In genomic region chr6:133890941-133891813, GRCh38 we compare ENCODE assay signal across 9 cellular contexts. TPM values are rescaled to one million over a fixed set of nuclear protein-coding genes. Genes with fewer than 3 reads are reported as not detected.
DNase-seq lines count a peak whose midpoint lies in the region; TF ChIP-seq lines count a peak whose summit lies in the region.
"Had no signal": no experiment of that assay in that cellular context is flagged by ENCODE, and none has a peak within 500 bp of the region (broad histone marks: within the 10 kb centered on the region; RNA-seq: fewer than 3 reads in every experiment).

No MANE protein-coding gene starts in this region.

- DNase-seq in NCI-H1417 (lab: John Stamatoyannopoulos, UW): peak; percentile 54 to 82 (median 75)
- no peak for DNase-seq in NCI-H1417 treated with DMSO at 0.1 percent for 48 hours (lab: John Stamatoyannopoulos, UW)
- peak; percentile 56 to 63 for DNase-seq in SJSA1 (ENCODE audit: low read depth in 1 of 2, low spot score in 2 of 2)
- no peak for DNase-seq in dorsolateral prefrontal cortex
- DNase-seq in mesendoderm: peak; percentile 65
- peak; percentile 66 for DNase-seq in ureter (ENCODE audit: low spot score)
- DNase-seq in AML-193 (lab: John Stamatoyannopoulos, UW): no peak
- DNase-seq in activated CD4-positive, CD25-positive, alpha-beta regulatory T cell (lab: John Stamatoyannopoulos, UW): no peak

- no peaks in the 10 kb centered on the region for H3K79me1 ChIP-seq in mesendoderm (ENCODE audit: low read length)

- H2BK15ac ChIP-seq in mesendoderm (replicated peaks; ENCODE audit: low read depth): no peak overlapping the region

- H4K5ac ChIP-seq in mesendoderm (ENCODE audit: low read length): no peak overlapping the region

- H3K9ac ChIP-seq in mesendoderm (ENCODE audit: low read length): no peak overlapping the region

- H2AK5ac ChIP-seq in mesendoderm (ENCODE audit: low read length): no peak overlapping the region

- H2BK5ac ChIP-seq in mesendoderm (ENCODE audit: low read length): no peak overlapping the region

- no peak for TF ChIP-seq CTCF in dorsolateral prefrontal cortex (IDR thresholded peaks at IDR 0.05 in 54 of 56, conservative IDR thresholded peaks at IDR 0.05 in 2 of 56; ENCODE audit: low read depth in 1 of 56, partially characterized antibody in 56 of 56)

- peaks cover 15% of the 10 kb centered on the region for H3K4me1 ChIP-seq in SJSA1 (replicated peaks)
- no peaks in the 10 kb centered on the region for H3K4me1 ChIP-seq in mesendoderm (ENCODE audit: control insufficient read depth, low read depth, low read length)

- no peaks in the 10 kb centered on the region for H3K36me3 ChIP-seq in SJSA1
- no peaks in the 10 kb centered on the region for H3K36me3 ChIP-seq in mesendoderm (ENCODE audit: control insufficient read depth, insufficient read depth, low read length)

- H3K18ac ChIP-seq in mesendoderm (ENCODE audit: low read length): no peak overlapping the region

- no peaks in the 10 kb centered on the region for H3K9me3 ChIP-seq in SJSA1 (replicated peaks)

- H3K27me3 ChIP-seq in SJSA1 (replicated peaks) (no peaks in the 10 kb centered on the region), dorsolateral prefrontal cortex (peaks cover 33 to 100% (median 95%) of the 10 kb centered on the region in 45 donors), mesendoderm (ENCODE audit: insufficient read depth, low read length, poor library complexity) (peaks cover 42% of the 10 kb centered on the region)

- H3K4ac ChIP-seq in mesendoderm (ENCODE audit: low read depth, low read length): no peak overlapping the region

- H3K56ac ChIP-seq in mesendoderm (ENCODE audit: low read length): peak overlapping the region; percentile 82

- H2BK120ac ChIP-seq in mesendoderm (ENCODE audit: low read depth, low read length): no peak overlapping the region

- no CpG with 5 or more reads among the region's 40 CpGs for WGBS in mesendoderm (ENCODE audit: extremely low coverage, insufficient coverage, low lambda C conversion rate)

- intact Hi-C loops in dorsolateral prefrontal cortex (cut with DNase I): no loop called here

- peak overlapping the region; percentile 15 for H3K23ac ChIP-seq in mesendoderm (ENCODE audit: low read length)

- no peak overlapping the region for H4K8ac ChIP-seq in mesendoderm (ENCODE audit: low read depth, low read length)

- H3K27ac ChIP-seq in SJSA1: peak overlapping the region; percentile 38
- no peak overlapping the region for H3K27ac ChIP-seq in dorsolateral prefrontal cortex
- H3K27ac ChIP-seq in mesendoderm (ENCODE audit: low read depth, low read length): no peak overlapping the region

- H3K4me3 ChIP-seq in SJSA1 (peak overlapping the region; percentile 53), dorsolateral prefrontal cortex (peak overlapping the region in 49 of 59 donors; percentile 4 to 65 (median 34)), mesendoderm (ENCODE audit: low read length) (no peak overlapping the region)

- H3K4me2 ChIP-seq in mesendoderm (ENCODE audit: low read length): peak overlapping the region; percentile 57

- no peaks in the 10 kb centered on the region for H3K79me2 ChIP-seq in mesendoderm (ENCODE audit: control insufficient read depth, insufficient read depth, low read length)

RNA-seq across cellular contexts. Expression of gene TCF21, which starts 2.3 kb away (rescaled TPM):
- 0.08 TPM in 1 of 2 replicates, not detected in the other for total RNA-seq in SJSA1 (2014; rRNA removed; shearing (Covaris generic))
- total RNA-seq in dorsolateral prefrontal cortex (under 1 TPM in 1 of 120 experiments, not detected in 119; 0.10 TPM), ureter (8.2 TPM)
- polyA plus RNA-seq in mesendoderm (2013, experiment 1 of 2): 0.06 TPM
- 0.07 TPM for polyA plus RNA-seq in mesendoderm (2013, experiment 2 of 2)
- total RNA-seq: T-helper 1 cell treated with Interleukin-12 subunit alpha and Interleukin-12 subunit beta and Interleukin-4 antibody, amounts not matched to agents 30 ng/mL and 1 ng/mL, for 36 hours had no signal

Comparison
In these comparisons a context has a peak if more than half of its experiments do, and no peak if none do; other contexts are left out.
1. DNase-seq: peak in NCI-H1417 (3 of 3), SJSA1 (2 of 2), mesendoderm (single experiment) and ureter (single experiment); none in NCI-H1417 treated with DMSO at 0.1 percent for 48 hours (single experiment), dorsolateral prefrontal cortex (0 of 10), AML-193 (0 of 2) and activated CD4-positive, CD25-positive, alpha-beta regulatory T cell (0 of 4).